In the genomic region with DNA sequence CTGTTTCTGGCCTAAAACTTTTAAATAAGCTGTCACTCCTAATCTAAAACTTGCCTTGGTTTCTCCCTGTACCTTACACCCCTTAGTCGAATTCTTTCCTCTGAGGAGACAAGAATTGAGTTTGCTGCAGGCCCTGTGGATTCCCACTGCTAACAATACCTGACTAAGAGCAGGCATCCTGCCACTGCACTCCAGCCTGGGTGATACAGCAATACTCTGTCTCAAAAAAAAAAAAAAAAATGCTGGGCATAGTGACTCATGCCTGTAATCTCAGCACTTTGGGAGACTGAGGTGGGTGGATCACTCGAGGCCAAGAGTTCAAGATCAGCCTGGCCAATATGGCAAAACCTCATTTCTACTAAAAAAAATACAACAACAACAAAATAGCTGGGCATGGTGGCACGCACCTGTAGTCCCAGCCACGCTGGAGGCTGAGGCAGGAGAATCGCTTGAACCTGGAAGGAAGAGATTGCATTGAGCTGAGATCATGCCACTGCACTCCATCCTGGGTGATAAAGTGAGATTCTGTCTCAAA, we compare ENCODE assay signal across 17 cellular contexts.
DNase-seq lines count a peak whose midpoint lies in the region; ATAC-seq, FAIRE-seq and TF ChIP-seq lines count a peak whose summit lies in the region.
"Had no signal": no experiment of that assay in that cellular context is flagged by ENCODE, and none has a peak within 500 bp of the region (broad histone marks: within the 10 kb centered on the region; RNA-seq: fewer than 3 reads in every experiment).

No MANE protein-coding gene starts in this region.

- H4K8ac ChIP-seq in mesendoderm (ENCODE audit: low read depth, low read length): no peak overlapping the region

- DNase-seq in EH (ENCODE audit: low read depth) (peak; percentile 12), MG63 (peak; percentile 69), astrocyte (ENCODE audit: low read depth) (peak; percentile 55), mesendoderm (no peak), breast epithelium (ENCODE audit: low spot score in 2 of 2) (no peak), activated gamma-delta T cell treated with Interleukin-2 at 50 U/mL for 16 hours (no peak)
- DNase-seq in stimulated activated naive B cell treated with anti-CD40 and anti-IgM and Interleukin-4, amounts not matched to agents 10 μg/mL and 1 μg/mL and 100 μg/mL, for 72 hours: no peak
- DNase-seq: Caco-2, MM.1S, NCI-H1092 treated with DMSO at 0.1 percent for 48 hours, NCI-H2081 treated with DMSO at 0.1 percent for 48 hours, NCI-H510A treated with DMSO at 0.1 percent for 48 hours, SIG-M5, SW 1271 had no signal

- no peak overlapping the region for H3K23ac ChIP-seq in mesendoderm (ENCODE audit: low read length)

- no peak overlapping the region for H3K4me2 ChIP-seq in astrocyte (ENCODE audit: low read length)
- no peak overlapping the region for H3K4me2 ChIP-seq in mesendoderm (ENCODE audit: low read length)

- H3K4me1 Mint-ChIP-seq in astrocyte (ENCODE audit: low read depth, unreplicated experiment): no peaks in the 10 kb centered on the region
- no peaks in the 10 kb centered on the region for H3K4me1 Mint-ChIP-seq in stimulated activated naive B cell treated with anti-CD40 and anti-IgM and Interleukin-4, amounts not matched to agents 10 μg/mL and 1 μg/mL and 100 μg/mL, for 72 hours

- FAIRE-seq in astrocyte (lab: Jason Lieb, UNC): no peak
- FAIRE-seq: GM19239 had no signal

- no peak overlapping the region for H4K5ac ChIP-seq in mesendoderm (ENCODE audit: low read length)

- H4K20me1 ChIP-seq in astrocyte (ENCODE audit: insufficient read depth, low read length): no peaks in the 10 kb centered on the region

- H3K9ac ChIP-seq in astrocyte (ENCODE audit: low read length) (no peak overlapping the region), mesendoderm (ENCODE audit: low read length) (no peak overlapping the region)

- H2BK15ac ChIP-seq in mesendoderm (replicated peaks; ENCODE audit: low read depth): no peak overlapping the region

- WGBS in mesendoderm (ENCODE audit: extremely low coverage, insufficient coverage, low lambda C conversion rate): no CpG with 5 or more reads among the region's 5 CpGs

- ATAC-seq in stimulated activated naive B cell treated with anti-CD40 and anti-IgM and Interleukin-4, amounts not matched to agents 10 μg/mL and 1 μg/mL and 100 μg/mL, for 72 hours (replicated peaks): no peak
- ATAC-seq: Panc1 had no signal

- H2AFZ ChIP-seq in astrocyte (ENCODE audit: low read depth, low read length): no peak overlapping the region

- H3K4me1 ChIP-seq in astrocyte (ENCODE audit: insufficient read depth, low read length) (no peaks in the 10 kb centered on the region), mesendoderm (ENCODE audit: control insufficient read depth, low read depth, low read length) (no peaks in the 10 kb centered on the region), breast epithelium (no peaks in the 10 kb centered on the region)
- H3K4me1 ChIP-seq: Caco-2, HAP-1 had no signal

- no peak overlapping the region for H2AK5ac ChIP-seq in mesendoderm (ENCODE audit: low read length)

- H3K79me2 ChIP-seq in astrocyte (ENCODE audit: insufficient read depth, low read length) (no peaks in the 10 kb centered on the region), mesendoderm (ENCODE audit: control insufficient read depth, insufficient read depth, low read length) (no peaks in the 10 kb centered on the region)

- H3K27ac ChIP-seq in astrocyte (ENCODE audit: low read depth, low read length) (no peak overlapping the region), mesendoderm (ENCODE audit: low read depth, low read length) (peak overlapping the region; percentile 95), breast epithelium (no peak overlapping the region)

- TF ChIP-seq POLR2A in breast epithelium (IDR thresholded peaks at IDR 0.05): no peak

- intact Hi-C loops in breast epithelium (cut with DNase I; ENCODE audit: low total_unique reads): no loop called here

- H3K36me3 ChIP-seq in MG63 (no peaks in the 10 kb centered on the region), astrocyte (ENCODE audit: insufficient read depth, low read length) (no peaks in the 10 kb centered on the region), mesendoderm (ENCODE audit: control insufficient read depth, insufficient read depth, low read length) (no peaks in the 10 kb centered on the region), breast epithelium (no peaks in the 10 kb centered on the region)
- H3K36me3 ChIP-seq: HAP-1 had no signal

- peaks cover 14% of the 10 kb centered on the region for H3K9me3 Mint-ChIP-seq in astrocyte (ENCODE audit: unreplicated experiment)
- H3K9me3 Mint-ChIP-seq in stimulated activated naive B cell treated with anti-CD40 and anti-IgM and Interleukin-4, amounts not matched to agents 10 μg/mL and 1 μg/mL and 100 μg/mL, for 72 hours: peaks cover 7 to 9% of the 10 kb centered on the region in 2 donors

- H3K4me3 Mint-ChIP-seq in astrocyte (ENCODE audit: unreplicated experiment): no peak overlapping the region
- H3K4me3 Mint-ChIP-seq in stimulated activated naive B cell treated with anti-CD40 and anti-IgM and Interleukin-4, amounts not matched to agents 10 μg/mL and 1 μg/mL and 100 μg/mL, for 72 hours: no peak overlapping the region

- peak overlapping the region; percentile 96 for H3K18ac ChIP-seq in mesendoderm (ENCODE audit: low read length)

- no peaks in the 10 kb centered on the region for H3K9me3 ChIP-seq in MG63
- H3K9me3 ChIP-seq in astrocyte (ENCODE audit: insufficient read depth, low read depth, low read length): no peaks in the 10 kb centered on the region
- no peaks in the 10 kb centered on the region for H3K9me3 ChIP-seq in breast epithelium
- H3K9me3 ChIP-seq: Caco-2, HAP-1 had no signal

- H3K36me3 Mint-ChIP-seq in astrocyte (ENCODE audit: low read depth, unreplicated experiment): no peaks in the 10 kb centered on the region
- H3K36me3 Mint-ChIP-seq in stimulated activated naive B cell treated with anti-CD40 and anti-IgM and Interleukin-4, amounts not matched to agents 10 μg/mL and 1 μg/mL and 100 μg/mL, for 72 hours: no peaks in the 10 kb centered on the region

- H3K27me3 Mint-ChIP-seq in astrocyte (ENCODE audit: low read depth, unreplicated experiment): no peaks in the 10 kb centered on the region
- no peaks in the 10 kb centered on the region for H3K27me3 Mint-ChIP-seq in stimulated activated naive B cell treated with anti-CD40 and anti-IgM and Interleukin-4, amounts not matched to agents 10 μg/mL and 1 μg/mL and 100 μg/mL, for 72 hours

- TF ChIP-seq CTCF in astrocyte (IDR thresholded peaks at IDR 0.05; ENCODE audit: insufficient read depth, low read depth, low read length): no peak
- no peak for TF ChIP-seq CTCF in breast epithelium (IDR thresholded peaks at IDR 0.05)

- no peaks in the 10 kb centered on the region for H3K79me1 ChIP-seq in mesendoderm (ENCODE audit: low read length)

- peak overlapping the region; percentile 66 for H2BK120ac ChIP-seq in mesendoderm (ENCODE audit: low read depth, low read length)

- peak overlapping the region; percentile 63 for H3K56ac ChIP-seq in mesendoderm (ENCODE audit: low read length)

- no peaks in the 10 kb centered on the region for H3K27me3 ChIP-seq in MG63
- H3K27me3 ChIP-seq in astrocyte (ENCODE audit: insufficient read depth, low read length): no peaks in the 10 kb centered on the region
- H3K27me3 ChIP-seq in mesendoderm (ENCODE audit: insufficient read depth, low read length, poor library complexity): no peaks in the 10 kb centered on the region
- no peaks in the 10 kb centered on the region for H3K27me3 ChIP-seq in breast epithelium

- H3K4me3 ChIP-seq in MG63: no peak overlapping the region
- no peak overlapping the region for H3K4me3 ChIP-seq in astrocyte (ENCODE audit: insufficient read depth, low read depth, low read length)
- H3K4me3 ChIP-seq in mesendoderm (ENCODE audit: low read length): no peak overlapping the region
- H3K4me3 ChIP-seq in breast epithelium: no peak overlapping the region
- H3K4me3 ChIP-seq: HAP-1 had no signal

- H2BK5ac ChIP-seq in mesendoderm (ENCODE audit: low read length): peak overlapping the region; percentile 91

- H3K4ac ChIP-seq in mesendoderm (ENCODE audit: low read depth, low read length): peak overlapping the region; percentile 6

- no peak overlapping the region for H3K27ac Mint-ChIP-seq in astrocyte (ENCODE audit: unreplicated experiment)
- H3K27ac Mint-ChIP-seq in stimulated activated naive B cell treated with anti-CD40 and anti-IgM and Interleukin-4, amounts not matched to agents 10 μg/mL and 1 μg/mL and 100 μg/mL, for 72 hours: no peak overlapping the region

Comparison
In these comparisons a context has a peak if more than half of its experiments do, and no peak if none do; other contexts are left out.
1. DNase-seq: peak in EH (single experiment), MG63 (single experiment) and astrocyte (single experiment); none in mesendoderm (single experiment), breast epithelium (0 of 2), stimulated activated naive B cell treated with anti-CD40 and anti-IgM and Interleukin-4, amounts not matched to agents 10 μg/mL and 1 μg/mL and 100 μg/mL, for 72 hours (single experiment) and activated gamma-delta T cell treated with Interleukin-2 at 50 U/mL for 16 hours (single experiment).